9 cellular contexts compared by ENCODE assay signal in the genomic region with DNA sequence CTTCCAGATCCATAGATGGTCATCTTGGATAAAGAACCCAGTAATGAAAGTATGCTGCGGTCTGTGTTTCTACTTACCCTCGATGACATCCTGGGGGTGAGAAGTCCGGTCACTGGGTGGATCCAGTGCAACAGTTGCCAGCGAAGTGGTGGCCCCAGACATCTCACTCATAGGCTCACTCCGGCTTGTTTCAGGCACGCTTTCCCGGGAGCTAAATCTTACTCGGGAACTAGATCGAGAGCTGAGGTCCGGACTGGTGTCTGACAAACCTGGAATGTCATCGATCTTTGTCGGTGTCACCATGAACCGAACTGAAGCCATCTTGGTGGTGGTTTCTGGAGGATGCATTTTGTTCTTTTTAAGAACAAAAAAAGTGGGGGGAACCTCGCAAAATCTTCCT. TPM values are rescaled to one million over a fixed set of nuclear protein-coding genes. Genes with fewer than 3 reads are reported as not detected.
A peak's percentile ranks its signal among the peaks of the same experiment; 100 is the strongest.
DNase-seq lines count a peak whose midpoint lies in the region; ATAC-seq and TF ChIP-seq lines count a peak whose summit lies in the region.
"Had no signal": no experiment of that assay in that cellular context is flagged by ENCODE, and none has a peak within 500 bp of the region (broad histone marks: within the 10 kb centered on the region; RNA-seq: fewer than 3 reads in every experiment).

No MANE protein-coding gene starts in this region.

- H3K79me2 ChIP-seq in OCI-LY7 (ENCODE audit: insufficient read depth, low read depth, low read length): peaks cover 10% of the 10 kb centered on the region; the same call in 1 of the 2 replicates

- intact Hi-C loops in OCI-LY7 (cut with micrococcal nuclease; ENCODE audit: unreplicated experiment): loop anchor here (2.0 to 5.0 kb wide), 2 partner anchors 124 to 298 kb away; a partner anchor contains a TSS

- H3K9me3 ChIP-seq in OCI-LY7 (ENCODE audit: low read length) (no peaks in the 10 kb centered on the region), endodermal cell (ENCODE audit: control insufficient read depth, low read length) (no peaks in the 10 kb centered on the region), WERI-Rb-1 (ENCODE audit: severe bottlenecking) (no peaks in the 10 kb centered on the region)

- H3K4me3 ChIP-seq in OCI-LY7 (ENCODE audit: low read depth, low read length, poor library complexity, severe bottlenecking) (peak overlapping the region; percentile 90), endodermal cell (ENCODE audit: low read length) (no peak overlapping the region), skin epidermis (peak overlapping the region; percentile 81 to 97 (median 92)), WERI-Rb-1 (ENCODE audit: low read depth, low read length) (no peak overlapping the region)

- peak overlapping the region; percentile 57; the same call in 1 of the 2 replicates for H2AFZ ChIP-seq in OCI-LY7 (ENCODE audit: low read length)

- 90 to 93% methylated on average over 10 to 14 of the region's 14 CpGs for WGBS in endodermal cell (ENCODE audit: insufficient coverage in 1 of 2, insufficient read length in 1 of 2), 2 experiments

- H3K27ac Mint-ChIP-seq in endodermal cell: no peak overlapping the region

- H3K27me3 ChIP-seq in endodermal cell (ENCODE audit: control insufficient read depth, insufficient read depth, low read length, poor library complexity, severe bottlenecking): no peaks in the 10 kb centered on the region
- H3K27me3 ChIP-seq in WERI-Rb-1 (ENCODE audit: insufficient read depth, low read depth, severe bottlenecking): no peaks in the 10 kb centered on the region

- POLR2A ChIA-PET in OCI-LY7 (lab: Charles Lee): interaction anchor here (0.9 to 1.2 kb wide), 3 partner anchors 9 to 32 kb away, joined by 3 to 5 read pairs (median 3); no protein-coding TSS in a partner anchor

- H3K9me3 Mint-ChIP-seq in endodermal cell: no peaks in the 10 kb centered on the region

- BruUV-seq in OCI-LY7 (replicated peaks; lab: Mats Ljungman, UMichigan): no TSS peak

- H3K4me1 ChIP-seq in OCI-LY7 (ENCODE audit: insufficient read depth, low read length, poor library complexity, severe bottlenecking) (peaks cover 41% of the 10 kb centered on the region), endodermal cell (ENCODE audit: control insufficient read depth, insufficient read depth, low read length) (peaks cover 2% of the 10 kb centered on the region)

- ATAC-seq in HG03520 (IDR thresholded peaks at IDR 0.05; ENCODE audit: unreplicated experiment): no peak

- H3K9me2 ChIP-seq in OCI-LY7 (ENCODE audit: insufficient read depth, low read length): no peaks in the 10 kb centered on the region

- TF ChIP-seq CTCF in OCI-LY7 (conservative IDR thresholded peaks at IDR 0.05; ENCODE audit: low read length): no peak
- no peak for TF ChIP-seq CTCF in endodermal cell (conservative IDR thresholded peaks at IDR 0.05)
- TF ChIP-seq CTCF in WERI-Rb-1 (IDR thresholded peaks at IDR 0.05; ENCODE audit: low read depth, low read length): no peak

- peak overlapping the region; percentile 77 for H3K4me2 ChIP-seq in OCI-LY7 (ENCODE audit: low read length)

- DNase-seq in SIG-M5 treated with dmso at 0.1 percent for 504 hours (lab: John Stamatoyannopoulos, UW; ENCODE audit: unreplicated experiment): peak; percentile 31
- no peak for DNase-seq in SIG-M5 (lab: John Stamatoyannopoulos, UW)
- DNase-seq in OCI-LY7 (ENCODE audit: low spot score): no peak
- DNase-seq in endodermal cell: no peak
- DNase-seq in WERI-Rb-1: no peak
- no peak for DNase-seq in NCI-H226

- CTCF ChIA-PET in OCI-LY7 (lab: Charles Lee; ENCODE audit: unreplicated experiment): no interaction called here

- peaks cover 8% of the 10 kb centered on the region for H3K4me1 Mint-ChIP-seq in endodermal cell

- H3K27me3 Mint-ChIP-seq in endodermal cell (ENCODE audit: insufficient read depth): peaks cover 4% of the 10 kb centered on the region

- H4K20me1 ChIP-seq in OCI-LY7 (ENCODE audit: insufficient read depth, low read length): no peaks in the 10 kb centered on the region

- H3K4me3 Mint-ChIP-seq in endodermal cell: peak overlapping the region; percentile 72

- peaks cover 19% of the 10 kb centered on the region for H3K36me3 Mint-ChIP-seq in endodermal cell (ENCODE audit: low read depth)

- no peak overlapping the region for H3K9ac ChIP-seq in endodermal cell (ENCODE audit: extremely low read depth, low read length, poor library complexity, severe bottlenecking)

- H3K36me3 ChIP-seq in OCI-LY7 (ENCODE audit: insufficient read depth, low read length) (peaks cover 26% of the 10 kb centered on the region), endodermal cell (ENCODE audit: control insufficient read depth, insufficient read depth, low read length) (peaks cover 23% of the 10 kb centered on the region), WERI-Rb-1 (peaks cover 9% of the 10 kb centered on the region)

- no peak overlapping the region for H3K27ac ChIP-seq in OCI-LY7 (ENCODE audit: low read depth, low read length, poor library complexity, severe bottlenecking)
- no peak overlapping the region for H3K27ac ChIP-seq in endodermal cell (ENCODE audit: low read depth, low read length)
- peak overlapping the region in 16 of 21 experiments; percentile 55 to 97 (median 92) for H3K27ac ChIP-seq in skin epidermis
- H3K27ac ChIP-seq in WERI-Rb-1: no peak overlapping the region

RNA-seq across cellular contexts. Expression of a gene that starts 1.2 kb away (rescaled TPM):
- total RNA-seq in OCI-LY7 (2014; rRNA removed; shearing (Covaris generic)): 8.9 and 11.5 TPM in 2 replicates
- total RNA-seq in OCI-LY7 (2022) (14.9 and 16.1 TPM in 2 replicates), endodermal cell (10 to 100 TPM; 18.2 to 23.3 TPM)
- 13.9 TPM for polyA plus RNA-seq in endodermal cell (2013, experiment 1 of 2)
- polyA plus RNA-seq in endodermal cell (2013, experiment 2 of 2): 12.9 TPM

RNA-seq across cellular contexts. Expression of a gene that starts 6.6 kb away (rescaled TPM):
- total RNA-seq in OCI-LY7 (2014; rRNA removed; shearing (Covaris generic)): 115 and 191 TPM in 2 replicates
- total RNA-seq in OCI-LY7 (2022): 125 and 130 TPM in 2 replicates
- 100 to 1,000 TPM; 193 to 207 TPM for total RNA-seq in endodermal cell
- 197 TPM for polyA plus RNA-seq in endodermal cell (2013, experiment 1 of 2)
- polyA plus RNA-seq in endodermal cell (2013, experiment 2 of 2): 189 TPM

RNA-seq across cellular contexts. Expression of a gene that starts 6.8 kb away (rescaled TPM):
- not detected in 2 replicates for total RNA-seq in OCI-LY7 (2014; rRNA removed; shearing (Covaris generic))
- total RNA-seq in OCI-LY7 (2022) (not detected in 2 replicates), endodermal cell (under 1 TPM in 1 of 2 donors, not detected in 1; 0.09 TPM)
- polyA plus RNA-seq in endodermal cell (2013, experiment 1 of 2): not detected
- polyA plus RNA-seq in endodermal cell (2013, experiment 2 of 2): not detected
- polyA plus RNA-seq: keratinocyte had no signal

RNA-seq across cellular contexts. Expression of a gene that starts 30.7 kb away (rescaled TPM):
- 27.8 and 44.3 TPM in 2 replicates for total RNA-seq in OCI-LY7 (2014; rRNA removed; shearing (Covaris generic))
- total RNA-seq in OCI-LY7 (2022): 74.5 and 84.4 TPM in 2 replicates
- 10 to 100 TPM; 64.7 to 65.6 TPM for total RNA-seq in endodermal cell
- 67.5 TPM for polyA plus RNA-seq in endodermal cell (2013, experiment 1 of 2)
- polyA plus RNA-seq in endodermal cell (2013, experiment 2 of 2): 57.5 TPM

Comparison
In these comparisons a context has a peak if more than half of its experiments do, and no peak if none do; other contexts are left out.
1. H3K27ac ChIP-seq: peak in skin epidermis (16 of 21); none in OCI-LY7 (single experiment), endodermal cell (single experiment) and WERI-Rb-1 (single experiment).
2. H3K4me3 ChIP-seq: peak in OCI-LY7 (single experiment) and skin epidermis (7 of 7); none in endodermal cell (single experiment) and WERI-Rb-1 (single experiment).